In genomic region chr6:166203003-166203640, GRCh38 we compare ENCODE assay signal across 30 cellular contexts. TPM values are rescaled to one million over a fixed set of nuclear protein-coding genes. Genes with fewer than 3 reads are reported as not detected.
DNase-seq lines count a peak whose midpoint lies in the region; ATAC-seq and TF ChIP-seq lines count a peak whose summit lies in the region.
"Had no signal": no experiment of that assay in that cellular context is flagged by ENCODE, and none has a peak within 500 bp of the region (broad histone marks: within the 10 kb centered on the region; RNA-seq: fewer than 3 reads in every experiment).

No MANE protein-coding gene starts in this region.

- H3K36me3 ChIP-seq in HCT116 (ENCODE audit: control insufficient read depth in 1 of 2, insufficient read depth in 2 of 2, low read length in 2 of 2) (no peaks in the 10 kb centered on the region), OCI-LY7 (ENCODE audit: insufficient read depth, low read length) (no peaks in the 10 kb centered on the region)
- H3K36me3 ChIP-seq: SJSA1 had no signal

- intact Hi-C loops in HCT116 (cut with micrococcal nuclease) (no loop called here), OCI-LY7 (cut with micrococcal nuclease; ENCODE audit: unreplicated experiment) (loop anchor here (2.0 kb wide), 2 partner anchors 26 to 30 kb away; no protein-coding TSS in a partner anchor)

- H3K9ac ChIP-seq in HCT116 (ENCODE audit: low read length) = no peak overlapping the region

- H3K27ac ChIP-seq in HCT116 (ENCODE audit: low read depth, low read length) (no peak overlapping the region), OCI-LY7 (ENCODE audit: low read depth, low read length, poor library complexity, severe bottlenecking) (peak overlapping the region; percentile 92)
- H3K27ac ChIP-seq: SJSA1 had no signal

- peak overlapping the region; percentile 77 to 91 (median 81) for H3K4me3 Mint-ChIP-seq in naive B cell
- H3K4me3 Mint-ChIP-seq: activated T-cell treated with anti-CD3 and anti-CD28 coated beads, Interleukin-2, amount 50 U/mL, for 24 hours; immature natural killer cell; natural killer cell; stimulated activated naive CD8-positive, alpha-beta T cell treated with anti-CD3 and anti-CD28 coated beads, Interleukin-15, Interleukin-2, amounts not matched to agents 100 ng/mL and 50 ng/mL, for 24 hours had no signal

- no TSS peak for BruUV-seq in HCT116 (replicated peaks; lab: Mats Ljungman, UMichigan)
- no TSS peak for BruUV-seq in OCI-LY7 (replicated peaks; lab: Mats Ljungman, UMichigan)

- H3K4me3 ChIP-seq in HCT116 (replicated peaks in 1 of 2; ENCODE audit: low read depth in 1 of 2, low read length in 2 of 2) (no peak overlapping the region), OCI-LY7 (ENCODE audit: low read depth, low read length, poor library complexity, severe bottlenecking) (peak overlapping the region; percentile 43)
- H3K4me3 ChIP-seq: SJSA1 had no signal

- no peaks in the 10 kb centered on the region for H4K20me1 ChIP-seq in HCT116 (ENCODE audit: insufficient read depth)
- H4K20me1 ChIP-seq in OCI-LY7 (ENCODE audit: insufficient read depth, low read length) = no peaks in the 10 kb centered on the region

- no peak for TF ChIP-seq POLR2A in HCT116 (IDR thresholded peaks at IDR 0.05; ENCODE audit: borderline replicate concordance, extremely low read depth, insufficient read depth, insufficient read length)

- H3K9me2 ChIP-seq in HCT116 (ENCODE audit: insufficient read depth) (no peaks in the 10 kb centered on the region), OCI-LY7 (ENCODE audit: insufficient read depth, low read length) (no peaks in the 10 kb centered on the region)

- RAD21 ChIA-PET in HCT116 (lab: Charles Lee; ENCODE audit: low non-redundant PET in 1 of 2, low total read pairs in 2 of 2, uncharacterized antibody in 2 of 2, unreplicated experiment in 2 of 2) = no interaction called here

- peak overlapping the region in 4 of 6 donors; percentile 29 to 87 (median 74) for H3K27ac Mint-ChIP-seq in naive B cell
- H3K27ac Mint-ChIP-seq: activated T-cell treated with anti-CD3 and anti-CD28 coated beads, Interleukin-2, amount 50 U/mL, for 24 hours; immature natural killer cell; natural killer cell; stimulated activated naive CD8-positive, alpha-beta T cell treated with anti-CD3 and anti-CD28 coated beads, Interleukin-15, Interleukin-2, amounts not matched to agents 100 ng/mL and 50 ng/mL, for 24 hours had no signal

- peaks cover 40 to 46% (median 45%) of the 10 kb centered on the region in 3 donors for H3K4me1 Mint-ChIP-seq in naive B cell
- H3K4me1 Mint-ChIP-seq: immature natural killer cell, natural killer cell had no signal

- no peaks in the 10 kb centered on the region for H3K79me2 ChIP-seq in HCT116 (ENCODE audit: insufficient read depth, low read length)
- H3K79me2 ChIP-seq in OCI-LY7 (ENCODE audit: insufficient read depth, low read depth, low read length) = no peaks in the 10 kb centered on the region

- no peaks in the 10 kb centered on the region for H3K36me3 Mint-ChIP-seq in naive B cell
- H3K36me3 Mint-ChIP-seq: CD14-positive monocyte, immature natural killer cell, natural killer cell had no signal

- TF ChIP-seq CTCF in HCT116 (IDR thresholded peaks at IDR 0.05 in 2 of 3, conservative IDR thresholded peaks at IDR 0.05 in 1 of 3; ENCODE audit: borderline replicate concordance in 1 of 3, insufficient read depth in 1 of 3, low read depth in 2 of 3, low read length in 2 of 3) = no peak
- TF ChIP-seq CTCF in OCI-LY7 (conservative IDR thresholded peaks at IDR 0.05; ENCODE audit: low read length) = no peak

- TF ChIP-seq RAD21 in HCT116 (IDR thresholded peaks at IDR 0.05; ENCODE audit: low read depth) = no peak

- H3K4me2 ChIP-seq in HCT116 (ENCODE audit: low read length) = no peak overlapping the region; the same call in 1 of the 2 replicates
- H3K4me2 ChIP-seq in OCI-LY7 (ENCODE audit: low read length) = peak overlapping the region; percentile 74

- H3K27me3 ChIP-seq in HCT116 (ENCODE audit: insufficient read depth, low read length) = no peaks in the 10 kb centered on the region
- H3K27me3 ChIP-seq: SJSA1 had no signal

- peaks cover 0 to 2% (median 0%) of the 10 kb centered on the region in 7 donors for H3K9me3 Mint-ChIP-seq in naive B cell
- H3K9me3 Mint-ChIP-seq: activated T-cell treated with anti-CD3 and anti-CD28 coated beads, Interleukin-2, amount 50 U/mL, for 24 hours; immature natural killer cell; natural killer cell; stimulated activated naive CD8-positive, alpha-beta T cell treated with anti-CD3 and anti-CD28 coated beads, Interleukin-15, Interleukin-2, amounts not matched to agents 100 ng/mL and 50 ng/mL, for 24 hours had no signal

- DNase-seq in HCT116 (ENCODE audit: low read depth, low spot score) (no peak), OCI-LY7 (ENCODE audit: low spot score) (peak; percentile 14), naive B cell (no peak), C1 segment of cervical spinal cord (lab: John Stamatoyannopoulos, UW) (no peak), T-helper 9 cell (no peak)
- DNase-seq: activated CD8-positive, alpha-beta memory T cell treated with anti-CD3 and anti-CD28 coated beads for 24 hours; activated T-cell treated with anti-CD3 and anti-CD28 coated beads, Interleukin-2, amount 50 U/mL, for 24 hours; effector CD8-positive, alpha-beta T cell; erythroblast; HCEC 1CT; immature natural killer cell; KG1; midbrain; natural killer cell; NCI-H146; NCI-H2171; NCI-H524 treated with DMSO at 0.1 percent for 48 hours; posterior cingulate gyrus; stimulated activated CD4-positive, alpha-beta T cell treated with anti-CD3 and anti-CD28 coated beads, Interleukin-4, amount 100 ng/mL, for 4 hours; T-helper 1 cell had no signal

- POLR2A ChIA-PET in HCT116 (lab: Charles Lee) (no interaction called here), OCI-LY7 (lab: Charles Lee) (interaction anchor here (0.7 to 1.6 kb wide), 6 partner anchors 12 to 1076 kb away, joined by 3 to 7 read pairs (median 4); no protein-coding TSS in a partner anchor)

- CTCF ChIA-PET in HCT116 (lab: Charles Lee) (no interaction called here), OCI-LY7 (lab: Charles Lee; ENCODE audit: unreplicated experiment) (no interaction called here)

- H2AFZ ChIP-seq in HCT116 (ENCODE audit: low read depth, low read length, poor library complexity, severe bottlenecking) = no peak overlapping the region
- H2AFZ ChIP-seq in OCI-LY7 (ENCODE audit: low read length) = peak overlapping the region; percentile 63

- H3K4me1 ChIP-seq in HCT116 (ENCODE audit: control insufficient read depth in 1 of 2, insufficient read depth in 2 of 2, low read length in 2 of 2) (0 out of 4 replicates have a peak, but pooled peaks cover 0 to 4% of the 10 kb centered on the region in 2 experiments), OCI-LY7 (ENCODE audit: insufficient read depth, low read length, poor library complexity, severe bottlenecking) (peaks cover 64% of the 10 kb centered on the region)
- H3K4me1 ChIP-seq: SJSA1 had no signal

- H3K9me3 ChIP-seq in HCT116 (ENCODE audit: control insufficient read depth in 1 of 2, insufficient read depth in 1 of 2, low read depth in 1 of 2, low read length in 2 of 2) = no peaks in the 10 kb centered on the region
- H3K9me3 ChIP-seq in OCI-LY7 (ENCODE audit: low read length) = no peaks in the 10 kb centered on the region
- H3K9me3 ChIP-seq: SJSA1 had no signal

- ATAC-seq in GM18502 (IDR thresholded peaks at IDR 0.05; ENCODE audit: poor library complexity, unreplicated experiment) (peak; percentile 23), HCT116 (peak; percentile 47), naive B cell (ENCODE audit: low read depth in 2 of 2) (no peak), HG03469 (IDR thresholded peaks at IDR 0.05; ENCODE audit: unreplicated experiment) (no peak), GM19455 (IDR thresholded peaks at IDR 0.05; ENCODE audit: unreplicated experiment) (no peak)
- ATAC-seq: left lobe of liver, natural killer cell, sciatic nerve had no signal

- peaks cover 2 to 5% (median 2%) of the 10 kb centered on the region in 3 donors for H3K27me3 Mint-ChIP-seq in naive B cell

TF ChIP-seq in HCT116, 20 proteins besides CTCF, POLR2A, EP300 and RAD21:
- TF ChIP-seq SIN3A (IDR thresholded peaks at IDR 0.05; ENCODE audit: low read depth) (no peak), EZH2phosphoT487 (IDR thresholded peaks at IDR 0.05; ENCODE audit: borderline replicate concordance) (no peak), FOSL1 (IDR thresholded peaks at IDR 0.05; ENCODE audit: low read depth) (no peak), ZFX (IDR thresholded peaks at IDR 0.05) (no peak), MAX (IDR thresholded peaks at IDR 0.05) (no peak), EGR1 (IDR thresholded peaks at IDR 0.05; ENCODE audit: low read depth) (no peak), YY1 (IDR thresholded peaks at IDR 0.05; ENCODE audit: extremely low read depth, insufficient replicate concordance, low read depth, low read length) (no peak)

RNA-seq across cellular contexts. Expression of gene TBXT, which starts 35.5 kb away (rescaled TPM):
- total RNA-seq in HCT116 (2021; ENCODE audit: unreplicated experiment) (not detected), OCI-LY7 (2022) (4.2 and 5.3 TPM in 2 replicates)
- polyA plus RNA-seq in HCT116 (2012) = not detected in 2 replicates
- total RNA-seq in OCI-LY7 (2014; rRNA removed; shearing (Covaris generic)) = 0.44 and 1.0 TPM in 2 replicates
- polyA plus RNA-seq in naive B cell (ENCODE audit: low read depth in 6 of 6) = not detected
- total RNA-seq: fibroblast of villous mesenchyme, HT-29, left lobe of liver, natural killer cell, sciatic nerve, SJSA1 had no signal
- polyA plus RNA-seq: CD14-positive monocyte had no signal

Comparison
In these comparisons a context has a peak if more than half of its experiments do, and no peak if none do; other contexts are left out.
1. ATAC-seq: peak in GM18502 (single experiment) and HCT116 (single experiment); none in naive B cell (0 of 2), HG03469 (single experiment) and GM19455 (single experiment).